In the genomic region with DNA sequence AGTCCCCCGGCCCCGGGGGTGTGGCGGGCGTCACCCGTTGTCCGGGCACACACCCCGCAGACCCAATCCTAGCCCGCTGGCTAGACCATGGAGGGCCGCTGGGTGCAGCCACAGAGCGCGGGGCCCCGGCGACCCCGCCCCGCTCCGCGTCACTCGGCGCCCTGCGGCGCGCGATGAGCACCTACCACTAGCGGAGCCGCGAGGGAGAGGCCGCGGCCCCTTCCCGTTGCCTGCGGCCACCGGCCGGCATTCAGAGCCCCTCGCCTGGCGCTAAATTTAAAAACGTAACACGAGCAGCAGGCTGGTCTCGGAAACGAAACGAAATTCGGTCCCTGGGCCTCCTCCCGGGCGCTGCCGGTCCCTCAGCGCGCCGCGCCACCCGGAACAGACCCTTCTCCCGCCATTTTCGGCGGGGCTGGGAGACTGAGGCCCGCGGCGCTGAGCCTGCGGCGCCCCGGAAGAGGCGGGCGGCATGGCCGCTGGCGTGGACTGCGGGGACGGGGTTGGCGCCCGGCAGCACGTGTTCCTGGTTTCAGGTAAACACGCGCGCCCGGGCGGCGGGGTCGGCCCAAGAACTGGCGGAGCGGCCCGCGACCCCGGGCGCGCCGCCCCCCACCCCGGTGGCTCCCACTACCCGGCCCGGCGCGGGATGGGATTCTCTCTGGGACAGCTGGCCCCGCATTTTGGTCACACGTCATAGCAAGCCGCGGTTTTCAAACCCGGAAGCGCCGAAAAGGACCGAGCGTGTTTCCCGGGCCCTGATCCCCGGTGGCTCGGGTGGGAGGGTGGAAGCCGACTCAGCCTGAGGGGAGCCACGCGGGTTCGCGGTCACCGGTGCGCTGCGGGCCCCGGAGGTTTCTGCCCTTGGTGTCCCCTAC, we compare ENCODE assay signal across 8 cellular contexts. TPM values are rescaled to one million over a fixed set of nuclear protein-coding genes. Genes with fewer than 3 reads are reported as not detected.
DNase-seq lines count a peak whose midpoint lies in the region; ATAC-seq, FAIRE-seq and TF ChIP-seq lines count a peak whose summit lies in the region.

A gene with protein sequence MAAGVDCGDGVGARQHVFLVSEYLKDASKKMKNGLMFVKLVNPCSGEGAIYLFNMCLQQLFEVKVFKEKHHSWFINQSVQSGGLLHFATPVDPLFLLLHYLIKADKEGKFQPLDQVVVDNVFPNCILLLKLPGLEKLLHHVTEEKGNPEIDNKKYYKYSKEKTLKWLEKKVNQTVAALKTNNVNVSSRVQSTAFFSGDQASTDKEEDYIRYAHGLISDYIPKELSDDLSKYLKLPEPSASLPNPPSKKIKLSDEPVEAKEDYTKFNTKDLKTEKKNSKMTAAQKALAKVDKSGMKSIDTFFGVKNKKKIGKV (plus strand): TSS at position 187 of the 878 bp plus-strand sequence. CDS start 286 bp downstream, at position 473.

- FAIRE-seq in astrocyte (lab: Jason Lieb, UNC): no peak

- H3K27me3 Mint-ChIP-seq in astrocyte (ENCODE audit: low read depth, unreplicated experiment): no peaks in the 10 kb centered on the region

- ATAC-seq in HG02610 (IDR thresholded peaks at IDR 0.05; ENCODE audit: unreplicated experiment) (peak; percentile 79), sciatic nerve (peak; percentile 83)

- H3K79me2 ChIP-seq in astrocyte (ENCODE audit: insufficient read depth, low read length): peaks cover 30% of the 10 kb centered on the region

- TF ChIP-seq CTCF in GM13977 (IDR thresholded peaks at IDR 0.05; ENCODE audit: extremely low read depth, insufficient read depth, missing control alignments) (no peak), astrocyte (IDR thresholded peaks at IDR 0.05; ENCODE audit: insufficient read depth, low read depth, low read length) (no peak)

- H3K27ac Mint-ChIP-seq in astrocyte (ENCODE audit: unreplicated experiment): peak within 1 kb of the TSS; percentile 90

- H3K4me2 ChIP-seq in astrocyte (ENCODE audit: low read length): peak within 1 kb of the TSS; percentile 90

- H3K36me3 Mint-ChIP-seq in astrocyte (ENCODE audit: low read depth, unreplicated experiment): no peaks in the 10 kb centered on the region

- peaks cover 4% of the 10 kb centered on the region for H4K20me1 ChIP-seq in astrocyte (ENCODE audit: insufficient read depth, low read length)

- peaks cover 29% of the 10 kb centered on the region for H3K4me1 Mint-ChIP-seq in astrocyte (ENCODE audit: low read depth, unreplicated experiment)

- H3K9ac ChIP-seq in astrocyte (ENCODE audit: low read length): peak within 1 kb of the TSS; percentile 89

- in situ Hi-C loops in GM13977 (cut with MboI; ENCODE audit: low pct_unique_long_range_greater_than_20kb, low sequenced_read_pairs, unreplicated experiment): loop anchor here (10.0 to 25.0 kb wide), 3 partner anchors 105 to 935 kb away; no protein-coding TSS in a partner anchor

- peak within 1 kb of the TSS; percentile 84 for H2AFZ ChIP-seq in astrocyte (ENCODE audit: low read depth, low read length)

- no peaks in the 10 kb centered on the region for H3K36me3 ChIP-seq in astrocyte (ENCODE audit: insufficient read depth, low read length)

- intact Hi-C loops in sciatic nerve (cut with DNase I): no loop called here

- peak within 1 kb of the TSS; percentile 73 for H3K4me3 ChIP-seq in astrocyte (ENCODE audit: insufficient read depth, low read depth, low read length)

- peak within 1 kb of the TSS; percentile 80 for H3K27ac ChIP-seq in astrocyte (ENCODE audit: low read depth, low read length)

- H3K9me3 Mint-ChIP-seq in astrocyte (ENCODE audit: unreplicated experiment): no peaks in the 10 kb centered on the region

- peak within 1 kb of the TSS; percentile 90 for H3K4me3 Mint-ChIP-seq in astrocyte (ENCODE audit: unreplicated experiment)

- H3K4me1 ChIP-seq in astrocyte (ENCODE audit: insufficient read depth, low read length): peaks cover 33% of the 10 kb centered on the region

- DNase-seq in GM13977 (ENCODE audit: low spot score) (peak; percentile 84), NCI-H1105 treated with DMSO at 0.1 percent for 48 hours (lab: John Stamatoyannopoulos, UW) (peak; percentile 74), T-helper 22 cell (ENCODE audit: low read depth) (peak; percentile 58), astrocyte (ENCODE audit: low read depth) (peak; percentile 52), hypothalamus (lab: John Stamatoyannopoulos, UW) (peak in 48 of 51 donors; percentile 2 to 85 (median 60)), sciatic nerve (ENCODE audit: low spot score) (peak; percentile 76), HPDE6-E6E7 (ENCODE audit: extremely low spot score) (no peak)

- H3K27me3 ChIP-seq in astrocyte (ENCODE audit: insufficient read depth, low read length): no peaks in the 10 kb centered on the region

- H3K9me3 ChIP-seq in astrocyte (ENCODE audit: insufficient read depth, low read depth, low read length): no peaks in the 10 kb centered on the region

RNA-seq across cellular contexts. Expression of the gene that starts here (rescaled TPM):
- 23.6 and 24.0 TPM in 2 replicates for total RNA-seq in astrocyte
- 45.7 TPM for total RNA-seq in sciatic nerve
